In genomic region chr6:111874030-111874425, GRCh38 we compare ENCODE assay signal across 8 cellular contexts. TPM values are rescaled to one million over a fixed set of nuclear protein-coding genes. Genes with fewer than 3 reads are reported as not detected.
A peak's percentile ranks its signal among the peaks of the same experiment; 100 is the strongest.
DNase-seq lines count a peak whose midpoint lies in the region; ATAC-seq and TF ChIP-seq lines count a peak whose summit lies in the region.

No MANE protein-coding gene starts in this region.

- no peaks in the 10 kb centered on the region for H3K9me3 ChIP-seq in HUES48 (ENCODE audit: control insufficient read depth, insufficient read depth, low read length)
- H3K9me3 ChIP-seq in breast epithelium: no peaks in the 10 kb centered on the region
- no peaks in the 10 kb centered on the region for H3K9me3 ChIP-seq in mucosa of rectum (ENCODE audit: control insufficient read depth in 2 of 2, low read length in 2 of 2)
- no peaks in the 10 kb centered on the region for H3K9me3 ChIP-seq in stomach smooth muscle (ENCODE audit: control insufficient read depth in 2 of 2, low read length in 2 of 2)

- H3K4me1 ChIP-seq in HUES48 (ENCODE audit: control insufficient read depth, insufficient read depth, low read length) (peaks cover 21% of the 10 kb centered on the region), breast epithelium (no peaks in the 10 kb centered on the region), mucosa of rectum (ENCODE audit: control insufficient read depth in 2 of 2, insufficient read depth in 2 of 2, low read length in 2 of 2) (peaks cover 4 to 10% of the 10 kb centered on the region in 2 donors), stomach smooth muscle (ENCODE audit: control insufficient read depth, insufficient read depth, low read length) (peaks cover 6% of the 10 kb centered on the region)

- intact Hi-C loops in breast epithelium (cut with DNase I; ENCODE audit: low total_unique reads): no loop called here

- H3K27me3 ChIP-seq in HUES48 (ENCODE audit: control insufficient read depth, insufficient read depth, low read length): no peaks in the 10 kb centered on the region
- H3K27me3 ChIP-seq in breast epithelium: peaks cover 0 to 3% of the 10 kb centered on the region in 2 donors
- H3K27me3 ChIP-seq in mucosa of rectum (ENCODE audit: control insufficient read depth in 2 of 2, insufficient read depth in 2 of 2, low read length in 2 of 2): peaks cover 12 to 21% of the 10 kb centered on the region in 2 donors
- H3K27me3 ChIP-seq in stomach smooth muscle (ENCODE audit: control insufficient read depth in 1 of 2, insufficient read depth in 2 of 2, low read length in 2 of 2): peaks cover 3 to 4% of the 10 kb centered on the region in 2 donors

- no peak for TF ChIP-seq CTCF in breast epithelium (IDR thresholded peaks at IDR 0.05)

- no peak overlapping the region for H3K27ac ChIP-seq in HUES48 (ENCODE audit: low read depth, low read length)
- H3K27ac ChIP-seq in breast epithelium: peak overlapping the region in 1 of 2 donors; percentile 3
- H3K27ac ChIP-seq in mucosa of rectum (ENCODE audit: low read depth in 2 of 2, low read length in 2 of 2): no peak overlapping the region
- no peak overlapping the region for H3K27ac ChIP-seq in stomach smooth muscle (ENCODE audit: low read length)

- H3K4me3 ChIP-seq in HUES48 (ENCODE audit: low read depth, low read length) (peak overlapping the region; percentile 80), breast epithelium (peak overlapping the region; percentile 72 to 85 (median 75)), mucosa of rectum (ENCODE audit: low read length in 2 of 2) (peak overlapping the region; percentile 70 to 88), stomach smooth muscle (ENCODE audit: low read length in 2 of 2) (peak overlapping the region; percentile 86 to 90)

- ATAC-seq in GM21360 (IDR thresholded peaks at IDR 0.05; ENCODE audit: unreplicated experiment) (no peak), HG03175 (IDR thresholded peaks at IDR 0.05; ENCODE audit: unreplicated experiment) (no peak)

- H3K36me3 ChIP-seq in HUES48 (ENCODE audit: control insufficient read depth, insufficient read depth, low read length): no peaks in the 10 kb centered on the region
- H3K36me3 ChIP-seq in breast epithelium: no peaks in the 10 kb centered on the region
- no peaks in the 10 kb centered on the region for H3K36me3 ChIP-seq in mucosa of rectum (ENCODE audit: control insufficient read depth in 2 of 2, insufficient read depth in 2 of 2, low read length in 2 of 2)
- H3K36me3 ChIP-seq in stomach smooth muscle (ENCODE audit: control insufficient read depth in 2 of 2, insufficient read depth in 2 of 2, low read length in 2 of 2): no peaks in the 10 kb centered on the region

- DNase-seq in T-helper 1 cell (peak in 4 of 5 donors; percentile 42 to 67 (median 62)), breast epithelium (ENCODE audit: low spot score in 2 of 2) (no peak), anterior cingulate cortex (lab: John Stamatoyannopoulos, UW) (no peak)

- H3K9ac ChIP-seq in HUES48 (ENCODE audit: low read depth, low read length) (no peak overlapping the region), mucosa of rectum (ENCODE audit: low read depth in 1 of 2, low read length in 2 of 2) (peak overlapping the region in 1 of 2 donors; percentile 38), stomach smooth muscle (ENCODE audit: low read length in 2 of 2) (peak overlapping the region in 1 of 2 donors; percentile 45)

- TF ChIP-seq POLR2A in breast epithelium (IDR thresholded peaks at IDR 0.05): no peak

RNA-seq across cellular contexts. Expression of gene FYN, which starts 0.8 kb away (rescaled TPM):
- 100 to 1,000 TPM in 2 of 3 donors, 10 to 100 TPM in 1; 44.8 to 209 (median 111) TPM for total RNA-seq in breast epithelium

Comparison
In these comparisons a context has a peak if more than half of its experiments do, and no peak if none do; other contexts are left out.
1. DNase-seq: peak in T-helper 1 cell (4 of 5); none in breast epithelium (0 of 2) and anterior cingulate cortex (0 of 58).
2. Peak in every context shown above with its lines, with median percentiles within 50 percentile points of each other: H3K4me3 ChIP-seq.